In the genomic region with DNA sequence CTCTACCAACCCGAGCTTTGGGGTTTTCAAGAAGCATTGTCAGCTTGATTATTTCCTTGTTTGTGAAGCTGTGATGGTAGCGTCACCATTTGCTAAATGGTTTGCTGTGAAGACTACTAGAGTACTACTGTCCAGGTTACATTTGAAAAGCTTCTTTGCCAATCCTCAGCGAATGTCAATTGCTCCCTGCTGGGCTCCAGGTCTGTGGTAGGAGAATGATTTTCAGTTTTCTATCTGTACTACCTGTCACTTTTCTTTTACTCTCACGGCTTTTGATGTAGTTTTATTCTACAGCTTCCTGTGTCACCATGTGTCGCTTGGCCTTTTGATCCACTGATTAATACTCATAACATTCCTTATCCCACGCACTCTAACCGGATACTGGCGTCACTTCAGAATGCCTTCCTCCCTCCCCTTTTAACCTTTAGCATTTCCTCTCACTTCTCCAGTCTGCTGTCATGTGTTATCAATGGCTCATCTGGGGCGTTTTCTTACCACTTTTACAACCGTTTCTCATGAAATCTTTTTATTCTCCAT, we compare ENCODE assay signal across 1 cellular context.
A peak's percentile ranks its signal among the peaks of the same experiment; 100 is the strongest.
TF ChIP-seq lines count a peak whose summit lies in the region.

No MANE protein-coding gene starts in this region.

TF ChIP-seq in K562, 482 proteins besides CTCF, POLR2A, EP300 and RAD21 (continued from another document):
- TF ChIP-seq, protein P1, sequence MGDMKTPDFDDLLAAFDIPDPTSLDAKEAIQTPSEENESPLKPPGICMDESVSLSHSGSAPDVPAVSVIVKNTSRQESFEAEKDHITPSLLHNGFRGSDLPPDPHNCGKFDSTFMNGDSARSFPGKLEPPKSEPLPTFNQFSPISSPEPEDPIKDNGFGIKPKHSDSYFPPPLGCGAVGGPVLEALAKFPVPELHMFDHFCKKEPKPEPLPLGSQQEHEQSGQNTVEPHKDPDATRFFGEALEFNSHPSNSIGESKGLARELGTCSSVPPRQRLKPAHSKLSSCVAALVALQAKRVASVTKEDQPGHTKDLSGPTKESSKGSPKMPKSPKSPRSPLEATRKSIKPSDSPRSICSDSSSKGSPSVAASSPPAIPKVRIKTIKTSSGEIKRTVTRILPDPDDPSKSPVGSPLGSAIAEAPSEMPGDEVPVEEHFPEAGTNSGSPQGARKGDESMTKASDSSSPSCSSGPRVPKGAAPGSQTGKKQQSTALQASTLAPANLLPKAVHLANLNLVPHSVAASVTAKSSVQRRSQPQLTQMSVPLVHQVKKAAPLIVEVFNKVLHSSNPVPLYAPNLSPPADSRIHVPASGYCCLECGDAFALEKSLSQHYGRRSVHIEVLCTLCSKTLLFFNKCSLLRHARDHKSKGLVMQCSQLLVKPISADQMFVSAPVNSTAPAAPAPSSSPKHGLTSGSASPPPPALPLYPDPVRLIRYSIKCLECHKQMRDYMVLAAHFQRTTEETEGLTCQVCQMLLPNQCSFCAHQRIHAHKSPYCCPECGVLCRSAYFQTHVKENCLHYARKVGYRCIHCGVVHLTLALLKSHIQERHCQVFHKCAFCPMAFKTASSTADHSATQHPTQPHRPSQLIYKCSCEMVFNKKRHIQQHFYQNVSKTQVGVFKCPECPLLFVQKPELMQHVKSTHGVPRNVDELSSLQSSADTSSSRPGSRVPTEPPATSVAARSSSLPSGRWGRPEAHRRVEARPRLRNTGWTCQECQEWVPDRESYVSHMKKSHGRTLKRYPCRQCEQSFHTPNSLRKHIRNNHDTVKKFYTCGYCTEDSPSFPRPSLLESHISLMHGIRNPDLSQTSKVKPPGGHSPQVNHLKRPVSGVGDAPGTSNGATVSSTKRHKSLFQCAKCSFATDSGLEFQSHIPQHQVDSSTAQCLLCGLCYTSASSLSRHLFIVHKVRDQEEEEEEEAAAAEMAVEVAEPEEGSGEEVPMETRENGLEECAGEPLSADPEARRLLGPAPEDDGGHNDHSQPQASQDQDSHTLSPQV (IDR thresholded peaks at IDR 0.05) = 0 out of 2 replicates have a peak, but pooled peaks have one; percentile 57
- TF ChIP-seq MYBL2 (IDR thresholded peaks at IDR 0.05; ENCODE audit: low read depth) (0 out of 2 replicates have a peak, but pooled peaks have one; percentile 19), MYBL2 (CRISPR knock-in tag; IDR thresholded peaks at IDR 0.05; ENCODE audit: borderline replicate concordance) (no peak), CREM (IDR thresholded peaks at IDR 0.05; ENCODE audit: low read depth) (peak; percentile 71), EHMT2 (IDR thresholded peaks at IDR 0.05) (peak; percentile 55; the same call in 1 of the 2 replicates), NCOR1 (IDR thresholded peaks at IDR 0.05) (peak; percentile 27; the same call in 1 of the 2 replicates), DPF2 (IDR thresholded peaks at IDR 0.05) (peak; percentile 77), JUND (IDR thresholded peaks at IDR 0.05; ENCODE audit: borderline replicate concordance, low read depth, low read length) (peak; percentile 60), JUND (tag; IDR thresholded peaks at IDR 0.05; ENCODE audit: borderline replicate concordance, low read depth, low read length) (peak; percentile 40; the same call in 1 of the 3 replicates), SIRT6 (IDR thresholded peaks at IDR 0.05; ENCODE audit: low read depth, low read length) (no peak), CXXC5 (CRISPR knock-in tag; IDR thresholded peaks at IDR 0.05) (peak; percentile 39; the same call in 1 of the 2 replicates), SMARCA4 (IDR thresholded peaks at IDR 0.05) (peak; percentile 60), GATA2 (CRISPR knock-in tag; IDR thresholded peaks at IDR 0.05) (0 out of 2 replicates have a peak, but pooled peaks have one; percentile 48), TRIM24 (IDR thresholded peaks at IDR 0.05) (0 out of 4 replicates have a peak, but pooled peaks of 1 of the 2 experiments have one; percentile 31), WHSC1 (IDR thresholded peaks at IDR 0.05; ENCODE audit: low read length) (no peak), GABPA (tag; conservative IDR thresholded peaks at IDR 0.05; ENCODE audit: low read depth) (peak; percentile 66), ETV1 (tag; conservative IDR thresholded peaks at IDR 0.05; ENCODE audit: low read depth) (peak; percentile 73), NR2C2 (CRISPR knock-in tag; IDR thresholded peaks at IDR 0.05) (no peak), NR2C2 (tag; IDR thresholded peaks at IDR 0.05) (peak; percentile 84), TBL1XR1 (IDR thresholded peaks at IDR 0.05; ENCODE audit: low read length in 2 of 2) (peak in 1 of 2 experiments; percentile 15; a peak in 1 of 4 replicates), EP400 (IDR thresholded peaks at IDR 0.05) (0 out of 2 replicates have a peak, but pooled peaks have one; percentile 35), EGR1 (conservative IDR thresholded peaks at IDR 0.05) (peak; percentile 83), JUNB (CRISPR knock-in tag; conservative IDR thresholded peaks at IDR 0.05) (no peak), PHB2 (IDR thresholded peaks at IDR 0.05; ENCODE audit: low read depth) (no peak), KDM4B (IDR thresholded peaks at IDR 0.05; ENCODE audit: borderline replicate concordance in 2 of 2, low read depth in 1 of 2) (no peak), GTF2A2 (tag; IDR thresholded peaks at IDR 0.05) (no peak), ZNF175 (CRISPR knock-in tag; IDR thresholded peaks at IDR 0.05; ENCODE audit: low read depth) (0 out of 2 replicates have a peak, but pooled peaks have one; percentile 32)
- TF ChIP-seq, protein P2, sequence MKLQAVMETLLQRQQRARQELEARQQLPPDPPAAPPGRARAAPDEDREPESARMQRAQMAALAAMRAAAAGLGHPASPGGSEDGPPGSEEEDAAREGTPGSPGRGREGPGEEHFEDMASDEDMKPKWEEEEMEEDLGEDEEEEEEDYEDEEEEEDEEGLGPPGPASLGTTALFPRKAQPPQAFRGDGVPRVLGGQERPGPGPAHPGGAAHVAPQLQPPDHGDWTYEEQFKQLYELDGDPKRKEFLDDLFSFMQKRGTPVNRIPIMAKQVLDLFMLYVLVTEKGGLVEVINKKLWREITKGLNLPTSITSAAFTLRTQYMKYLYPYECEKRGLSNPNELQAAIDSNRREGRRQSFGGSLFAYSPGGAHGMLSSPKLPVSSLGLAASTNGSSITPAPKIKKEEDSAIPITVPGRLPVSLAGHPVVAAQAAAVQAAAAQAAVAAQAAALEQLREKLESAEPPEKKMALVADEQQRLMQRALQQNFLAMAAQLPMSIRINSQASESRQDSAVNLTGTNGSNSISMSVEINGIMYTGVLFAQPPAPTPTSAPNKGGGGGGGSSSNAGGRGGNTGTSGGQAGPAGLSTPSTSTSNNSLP (IDR thresholded peaks at IDR 0.05; ENCODE audit: borderline replicate concordance, low read depth, low read length) = peak; percentile 91; the same call in 1 of the 2 replicates
- TF ChIP-seq, protein P3, sequence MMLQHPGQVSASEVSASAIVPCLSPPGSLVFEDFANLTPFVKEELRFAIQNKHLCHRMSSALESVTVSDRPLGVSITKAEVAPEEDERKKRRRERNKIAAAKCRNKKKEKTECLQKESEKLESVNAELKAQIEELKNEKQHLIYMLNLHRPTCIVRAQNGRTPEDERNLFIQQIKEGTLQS (IDR thresholded peaks at IDR 0.05) = peak; percentile 33; the same call in 1 of the 2 replicates
- TF ChIP-seq, protein P3 (CRISPR knock-in tag; conservative IDR thresholded peaks at IDR 0.05) = no peak
- TF ChIP-seq, protein P4, sequence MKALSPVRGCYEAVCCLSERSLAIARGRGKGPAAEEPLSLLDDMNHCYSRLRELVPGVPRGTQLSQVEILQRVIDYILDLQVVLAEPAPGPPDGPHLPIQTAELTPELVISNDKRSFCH (CRISPR knock-in tag; IDR thresholded peaks at IDR 0.05) = no peak
- TF ChIP-seq, protein P4 (tag; IDR thresholded peaks at IDR 0.05) = peak; percentile 69; the same call in 1 of the 2 replicates
- TF ChIP-seq, protein P5, sequence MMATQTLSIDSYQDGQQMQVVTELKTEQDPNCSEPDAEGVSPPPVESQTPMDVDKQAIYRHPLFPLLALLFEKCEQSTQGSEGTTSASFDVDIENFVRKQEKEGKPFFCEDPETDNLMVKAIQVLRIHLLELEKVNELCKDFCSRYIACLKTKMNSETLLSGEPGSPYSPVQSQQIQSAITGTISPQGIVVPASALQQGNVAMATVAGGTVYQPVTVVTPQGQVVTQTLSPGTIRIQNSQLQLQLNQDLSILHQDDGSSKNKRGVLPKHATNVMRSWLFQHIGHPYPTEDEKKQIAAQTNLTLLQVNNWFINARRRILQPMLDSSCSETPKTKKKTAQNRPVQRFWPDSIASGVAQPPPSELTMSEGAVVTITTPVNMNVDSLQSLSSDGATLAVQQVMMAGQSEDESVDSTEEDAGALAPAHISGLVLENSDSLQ (IDR thresholded peaks at IDR 0.05) = peak; percentile 68
- TF ChIP-seq, protein P6, sequence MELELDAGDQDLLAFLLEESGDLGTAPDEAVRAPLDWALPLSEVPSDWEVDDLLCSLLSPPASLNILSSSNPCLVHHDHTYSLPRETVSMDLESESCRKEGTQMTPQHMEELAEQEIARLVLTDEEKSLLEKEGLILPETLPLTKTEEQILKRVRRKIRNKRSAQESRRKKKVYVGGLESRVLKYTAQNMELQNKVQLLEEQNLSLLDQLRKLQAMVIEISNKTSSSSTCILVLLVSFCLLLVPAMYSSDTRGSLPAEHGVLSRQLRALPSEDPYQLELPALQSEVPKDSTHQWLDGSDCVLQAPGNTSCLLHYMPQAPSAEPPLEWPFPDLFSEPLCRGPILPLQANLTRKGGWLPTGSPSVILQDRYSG (tag; conservative IDR thresholded peaks at IDR 0.05; ENCODE audit: low read depth) = no peak
- TF ChIP-seq, protein P7, sequence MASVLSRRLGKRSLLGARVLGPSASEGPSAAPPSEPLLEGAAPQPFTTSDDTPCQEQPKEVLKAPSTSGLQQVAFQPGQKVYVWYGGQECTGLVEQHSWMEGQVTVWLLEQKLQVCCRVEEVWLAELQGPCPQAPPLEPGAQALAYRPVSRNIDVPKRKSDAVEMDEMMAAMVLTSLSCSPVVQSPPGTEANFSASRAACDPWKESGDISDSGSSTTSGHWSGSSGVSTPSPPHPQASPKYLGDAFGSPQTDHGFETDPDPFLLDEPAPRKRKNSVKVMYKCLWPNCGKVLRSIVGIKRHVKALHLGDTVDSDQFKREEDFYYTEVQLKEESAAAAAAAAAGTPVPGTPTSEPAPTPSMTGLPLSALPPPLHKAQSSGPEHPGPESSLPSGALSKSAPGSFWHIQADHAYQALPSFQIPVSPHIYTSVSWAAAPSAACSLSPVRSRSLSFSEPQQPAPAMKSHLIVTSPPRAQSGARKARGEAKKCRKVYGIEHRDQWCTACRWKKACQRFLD (CRISPR knock-in tag; IDR thresholded peaks at IDR 0.05) = peak; percentile 50; the same call in 1 of the 2 replicates
- TF ChIP-seq, protein P8, sequence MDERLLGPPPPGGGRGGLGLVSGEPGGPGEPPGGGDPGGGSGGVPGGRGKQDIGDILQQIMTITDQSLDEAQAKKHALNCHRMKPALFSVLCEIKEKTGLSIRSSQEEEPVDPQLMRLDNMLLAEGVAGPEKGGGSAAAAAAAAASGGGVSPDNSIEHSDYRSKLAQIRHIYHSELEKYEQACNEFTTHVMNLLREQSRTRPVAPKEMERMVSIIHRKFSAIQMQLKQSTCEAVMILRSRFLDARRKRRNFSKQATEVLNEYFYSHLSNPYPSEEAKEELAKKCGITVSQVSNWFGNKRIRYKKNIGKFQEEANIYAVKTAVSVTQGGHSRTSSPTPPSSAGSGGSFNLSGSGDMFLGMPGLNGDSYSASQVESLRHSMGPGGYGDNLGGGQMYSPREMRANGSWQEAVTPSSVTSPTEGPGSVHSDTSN (CRISPR knock-in tag; IDR thresholded peaks at IDR 0.05; ENCODE audit: low read depth) = no peak
- TF ChIP-seq, protein P8 (tag; conservative IDR thresholded peaks at IDR 0.05; ENCODE audit: low read depth) = peak; percentile 47
- TF ChIP-seq, protein P9, sequence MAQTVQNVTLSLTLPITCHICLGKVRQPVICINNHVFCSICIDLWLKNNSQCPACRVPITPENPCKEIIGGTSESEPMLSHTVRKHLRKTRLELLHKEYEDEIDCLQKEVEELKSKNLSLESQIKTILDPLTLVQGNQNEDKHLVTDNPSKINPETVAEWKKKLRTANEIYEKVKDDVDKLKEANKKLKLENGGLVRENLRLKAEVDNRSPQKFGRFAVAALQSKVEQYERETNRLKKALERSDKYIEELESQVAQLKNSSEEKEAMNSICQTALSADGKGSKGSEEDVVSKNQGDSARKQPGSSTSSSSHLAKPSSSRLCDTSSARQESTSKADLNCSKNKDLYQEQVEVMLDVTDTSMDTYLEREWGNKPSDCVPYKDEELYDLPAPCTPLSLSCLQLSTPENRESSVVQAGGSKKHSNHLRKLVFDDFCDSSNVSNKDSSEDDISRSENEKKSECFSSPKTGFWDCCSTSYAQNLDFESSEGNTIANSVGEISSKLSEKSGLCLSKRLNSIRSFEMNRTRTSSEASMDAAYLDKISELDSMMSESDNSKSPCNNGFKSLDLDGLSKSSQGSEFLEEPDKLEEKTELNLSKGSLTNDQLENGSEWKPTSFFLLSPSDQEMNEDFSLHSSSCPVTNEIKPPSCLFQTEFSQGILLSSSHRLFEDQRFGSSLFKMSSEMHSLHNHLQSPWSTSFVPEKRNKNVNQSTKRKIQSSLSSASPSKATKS (CRISPR knock-in tag; IDR thresholded peaks at IDR 0.05) = no peak
- TF ChIP-seq, protein P10, sequence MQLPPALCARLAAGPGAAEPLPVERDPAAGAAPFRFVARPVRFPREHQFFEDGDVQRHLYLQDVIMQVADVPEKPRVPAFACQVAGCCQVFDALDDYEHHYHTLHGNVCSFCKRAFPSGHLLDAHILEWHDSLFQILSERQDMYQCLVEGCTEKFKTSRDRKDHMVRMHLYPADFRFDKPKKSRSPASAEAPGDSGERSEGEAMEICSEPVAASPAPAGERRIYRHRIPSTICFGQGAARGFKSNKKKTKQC (CRISPR knock-in tag; IDR thresholded peaks at IDR 0.05) = no peak
